Comparison of ENCODE assay signal across 8 cellular contexts in genomic region chr3:141311496-141312358, GRCh38. TPM values are rescaled to one million over a fixed set of nuclear protein-coding genes. Genes with fewer than 3 reads are reported as not detected.
A peak's percentile ranks its signal among the peaks of the same experiment; 100 is the strongest.
DNase-seq lines count a peak whose midpoint lies in the region; ATAC-seq and TF ChIP-seq lines count a peak whose summit lies in the region.

No MANE protein-coding gene starts in this region.

- H3K4me3 ChIP-seq in kidney epithelial cell (ENCODE audit: low read depth, low read length): peak overlapping the region; percentile 75

- no peaks in the 10 kb centered on the region for H3K36me3 ChIP-seq in kidney epithelial cell (ENCODE audit: control insufficient read depth, insufficient read depth, low read length)

- peak; percentile 88 for TF ChIP-seq CTCF in kidney epithelial cell (IDR thresholded peaks at IDR 0.05; ENCODE audit: insufficient read depth, low read length, poor library complexity, severe bottlenecking)

- H3K27me3 ChIP-seq in kidney epithelial cell (ENCODE audit: control insufficient read depth, insufficient read depth, low read length): no peaks in the 10 kb centered on the region

- DNase-seq in AML-193 (lab: John Stamatoyannopoulos, UW) (peak; percentile 99), NCI-H345 treated with DMSO at 0.1 percent for 48 hours (lab: John Stamatoyannopoulos, UW; ENCODE audit: unreplicated experiment) (peak; percentile 86), cerebellum (ENCODE audit: low spot score) (peak; percentile 98), kidney epithelial cell (ENCODE audit: low read depth) (peak; percentile 88)
- peak; percentile 98 to 99 for DNase-seq in stimulated activated CD4-positive, alpha-beta T cell treated with anti-CD3 and anti-CD28 coated beads, Interleukin-15, amount 100 ng/mL, for 48 hours (ENCODE audit: low read depth in 2 of 2)

- peak; percentile 99 for ATAC-seq in GM19025 (IDR thresholded peaks at IDR 0.05; ENCODE audit: low read depth, unreplicated experiment)
- peak; percentile 98 for ATAC-seq in HG03342 (IDR thresholded peaks at IDR 0.05; ENCODE audit: unreplicated experiment)
- ATAC-seq in activated CD4-positive, CD25-positive, alpha-beta regulatory T cell treated with anti-CD3 and anti-CD28 coated beads, Interleukin-2, amount 50 U/mL, for 24 hours: peak; percentile 97 to 98

RNA-seq across cellular contexts. Expression of gene ZBTB38, which starts 56.6 kb away (rescaled TPM):
- total RNA-seq in cerebellum (103 TPM), kidney epithelial cell (85.4 and 87.0 TPM in 2 replicates)

Comparison
In these comparisons a context has a peak if more than half of its experiments do, and no peak if none do; other contexts are left out.
1. Peak in every context shown above with its lines: DNase-seq, ATAC-seq and H3K4me3 ChIP-seq.